12 cellular contexts compared by ENCODE assay signal in genomic region chr19:54882758-54883157, GRCh38. TPM values are rescaled to one million over a fixed set of nuclear protein-coding genes. Genes with fewer than 3 reads are reported as not detected.
DNase-seq lines count a peak whose midpoint lies in the region; ATAC-seq, FAIRE-seq and TF ChIP-seq lines count a peak whose summit lies in the region.
"Had no signal": no experiment of that assay in that cellular context is flagged by ENCODE, and none has a peak within 500 bp of the region (broad histone marks: within the 10 kb centered on the region; RNA-seq: fewer than 3 reads in every experiment).

No MANE protein-coding gene starts in this region.

- H3K27ac Mint-ChIP-seq in H9 = no peak overlapping the region; a peak in 1 of 7 replicates
- no peak overlapping the region for H3K27ac Mint-ChIP-seq in glutamatergic neuron (ENCODE audit: unreplicated experiment)
- no peak overlapping the region for H3K27ac Mint-ChIP-seq in mesothelial cell of epicardium

- H3T11ph ChIP-seq in H9 (ENCODE audit: low read length) = no peak overlapping the region

- no CpG with 5 or more reads among the region's 7 CpGs for WGBS in H9 (ENCODE audit: extremely low coverage, insufficient read length, low lambda C conversion rate)
- WGBS in HepG2 (ENCODE audit: low lambda C conversion rate) = 41% methylated on average over 7 of the region's 7 CpGs

- H2AFZ ChIP-seq in H9 (ENCODE audit: low read length) (no peak overlapping the region), HepG2 (ENCODE audit: low read length) (no peak overlapping the region)

- H3K36me3 Mint-ChIP-seq in H9 (ENCODE audit: insufficient read depth in 1 of 3, low read depth in 3 of 3) = peaks cover 0 to 5% (median 0%) of the 10 kb centered on the region in 3 experiments; a peak in 3 of 7 replicates
- no peaks in the 10 kb centered on the region for H3K36me3 Mint-ChIP-seq in glutamatergic neuron (ENCODE audit: unreplicated experiment)
- H3K36me3 Mint-ChIP-seq in mesothelial cell of epicardium = no peaks in the 10 kb centered on the region

- H3K23ac ChIP-seq in H9 (ENCODE audit: insufficient read length, low read depth, low read length) = no peak overlapping the region

- no peak for TF ChIP-seq RAD21 in HepG2 (CRISPR knock-in tag; IDR thresholded peaks at IDR 0.05)

- peak; percentile 4 for FAIRE-seq in HepG2 (lab: Jason Lieb, UNC)
- FAIRE-seq: G401.6 had no signal

- no peaks in the 10 kb centered on the region for H3K9me3 ChIP-seq in H9 (ENCODE audit: control insufficient read depth, low read depth, low read length)
- H3K9me3 ChIP-seq in HepG2 (ENCODE audit: low read length) = no peaks in the 10 kb centered on the region
- no peaks in the 10 kb centered on the region for H3K9me3 ChIP-seq in colonic mucosa
- H3K9me3 ChIP-seq: breast epithelium had no signal

- H4K5ac ChIP-seq in H9 (ENCODE audit: insufficient read length, low read depth, low read length) = no peak overlapping the region

- no peak overlapping the region for H2BK12ac ChIP-seq in H9 (ENCODE audit: insufficient read length, low read depth, low read length)

- H3K27me3 ChIP-seq in H9 (ENCODE audit: insufficient read depth, low read length) (no peaks in the 10 kb centered on the region), HepG2 (ENCODE audit: control insufficient read depth in 1 of 2, insufficient read depth in 2 of 2, low read length in 2 of 2) (peaks cover 4 to 8% of the 10 kb centered on the region in 2 experiments; a peak in 4 of 5 replicates), colonic mucosa (no peaks in the 10 kb centered on the region)

- no peaks in the 10 kb centered on the region for H3K23me2 ChIP-seq in H9 (ENCODE audit: insufficient read length, low read depth, low read length, poor library complexity, severe bottlenecking)

- peaks cover 7 to 94% of the 10 kb centered on the region in 2 experiments for H3K9me3 Mint-ChIP-seq in H9
- no peaks in the 10 kb centered on the region for H3K9me3 Mint-ChIP-seq in glutamatergic neuron (ENCODE audit: unreplicated experiment)
- H3K9me3 Mint-ChIP-seq in mesothelial cell of epicardium = no peaks in the 10 kb centered on the region

- ATAC-seq in HepG2 = peak; percentile 53; the same call in 2 of the 3 replicates

- H3K79me2 ChIP-seq in H9 (ENCODE audit: insufficient read depth, low read length) (no peaks in the 10 kb centered on the region), HepG2 (ENCODE audit: insufficient read depth, low read length) (no peaks in the 10 kb centered on the region)

- no peak overlapping the region for H3K4me3 Mint-ChIP-seq in H9
- no peak overlapping the region for H3K4me3 Mint-ChIP-seq in glutamatergic neuron (ENCODE audit: unreplicated experiment)
- no peak overlapping the region for H3K4me3 Mint-ChIP-seq in mesothelial cell of epicardium

- CTCF ChIA-PET in HepG2 (lab: Yijun Ruan, JAX; ENCODE audit: low intra/inter-chr PET ratio, low total read pairs) = no interaction called here

- H3K36me3 ChIP-seq in HepG2 (replicated peaks in 1 of 2; ENCODE audit: control insufficient read depth in 1 of 2, insufficient read depth in 2 of 2, low read length in 2 of 2) (no peaks in the 10 kb centered on the region), colonic mucosa (no peaks in the 10 kb centered on the region)
- H3K36me3 ChIP-seq: breast epithelium had no signal

- no peak overlapping the region for H3K18ac ChIP-seq in H9 (ENCODE audit: insufficient read length, low read depth, low read length)

- H3K56ac ChIP-seq in H9 (ENCODE audit: insufficient read length, low read depth, low read length) = no peak overlapping the region

- H3K4me2 ChIP-seq in H9 (ENCODE audit: insufficient read depth, insufficient read length, low read length) = no peak overlapping the region
- H3K4me2 ChIP-seq in HepG2 (ENCODE audit: low read depth, low read length) = no peak overlapping the region; the same call in 1 of the 2 replicates

- TF ChIP-seq CTCF in H9 (conservative IDR thresholded peaks at IDR 0.05) (peak; percentile 25; the same call in 2 of the 3 replicates), HepG2 (CRISPR knock-in tag; IDR thresholded peaks at IDR 0.05) (no peak), glutamatergic neuron (IDR thresholded peaks at IDR 0.05; ENCODE audit: partially characterized antibody, unreplicated experiment) (no peak), mesothelial cell of epicardium (IDR thresholded peaks at IDR 0.05; ENCODE audit: unreplicated experiment) (no peak), colonic mucosa (IDR thresholded peaks at IDR 0.05) (no peak)

- H2BK15ac ChIP-seq in H9 (ENCODE audit: low read depth, low read length) = no peak overlapping the region

- H4K20me1 ChIP-seq in H9 (ENCODE audit: control insufficient read depth, insufficient read depth, insufficient read length) (no peaks in the 10 kb centered on the region), HepG2 (ENCODE audit: insufficient read depth, low read length) (no peaks in the 10 kb centered on the region)

- no peak overlapping the region for H2BK20ac ChIP-seq in H9 (ENCODE audit: low read depth, low read length, poor library complexity, severe bottlenecking)

- H3K79me1 ChIP-seq in H9 (ENCODE audit: insufficient read depth, low read depth, low read length, poor library complexity, severe bottlenecking) = no peaks in the 10 kb centered on the region

- H4K91ac ChIP-seq in H9 (ENCODE audit: insufficient read length, low read depth, low read length) = no peak overlapping the region

- peak; percentile 10 for DNase-seq in DMS 273 (lab: John Stamatoyannopoulos, UW; ENCODE audit: unreplicated experiment)
- no peak for DNase-seq in DMS 273 treated with DMSO at 0.1 percent for 48 hours (lab: John Stamatoyannopoulos, UW)
- no peak for DNase-seq in H9
- DNase-seq in RKO (ENCODE audit: low spot score) = peak; percentile 9
- peak; percentile 12 for DNase-seq in HepG2 (ENCODE audit: low spot score)
- no peak for DNase-seq in glutamatergic neuron
- no peak for DNase-seq in mesothelial cell of epicardium (ENCODE audit: low spot score in 2 of 2, unreplicated experiment in 2 of 2)
- no peak for DNase-seq in colonic mucosa
- DNase-seq: islet precursor cell had no signal

- H3K27me3 Mint-ChIP-seq in H9 (ENCODE audit: low read depth) = peaks cover 34% of the 10 kb centered on the region
- peaks cover 2% of the 10 kb centered on the region for H3K27me3 Mint-ChIP-seq in glutamatergic neuron (ENCODE audit: unreplicated experiment)
- peaks cover 33% of the 10 kb centered on the region for H3K27me3 Mint-ChIP-seq in mesothelial cell of epicardium (ENCODE audit: low read depth)

- no peak for TF ChIP-seq POLR2A in HepG2 (IDR thresholded peaks at IDR 0.05; ENCODE audit: insufficient read depth in 1 of 2, low read depth in 2 of 2, low read length in 2 of 2)

- TF ChIP-seq EP300 in HepG2 (IDR thresholded peaks at IDR 0.05; ENCODE audit: low read depth in 2 of 2, low read length in 2 of 2) (no peak), HepG2 (CRISPR knock-in tag; IDR thresholded peaks at IDR 0.05; ENCODE audit: borderline replicate concordance) (no peak)

- H3K4me3 ChIP-seq in HepG2 (replicated peaks in 1 of 3; ENCODE audit: insufficient read depth in 1 of 3, low read depth in 2 of 3, low read length in 3 of 3) (no peak overlapping the region), colonic mucosa (no peak overlapping the region)
- H3K4me3 ChIP-seq: breast epithelium had no signal

- H3K4me1 ChIP-seq in H9 (ENCODE audit: insufficient read depth, low read length) (no peaks in the 10 kb centered on the region), HepG2 (ENCODE audit: insufficient read depth, low read length) (no peaks in the 10 kb centered on the region), colonic mucosa (no peaks in the 10 kb centered on the region)
- H3K4me1 ChIP-seq: breast epithelium had no signal

- intact Hi-C loops in HepG2 (cut with micrococcal nuclease; ENCODE audit: unreplicated experiment) (loop anchor here (5.0 kb wide), 1 partner anchor 250 kb away; no protein-coding TSS in a partner anchor), colonic mucosa (cut with DNase I) (no loop called here)

- H3K4ac ChIP-seq in H9 (ENCODE audit: low read depth, low read length) = no peak overlapping the region

- POLR2A ChIA-PET in HepG2 (lab: Yijun Ruan, JAX) = no interaction called here

- H3K14ac ChIP-seq in H9 (ENCODE audit: insufficient read depth, low read length) = no peak overlapping the region

- H4K8ac ChIP-seq in H9 (replicated peaks; ENCODE audit: insufficient read length, low read depth, low read length) = no peak overlapping the region

- in situ Hi-C loops in HepG2 (cut with HindIII; ENCODE audit: extremely low pct_ligation_motif_present, low pct_unique_long_range_greater_than_20kb) = no loop called here

- H3K4me1 Mint-ChIP-seq in H9 (peaks cover 0 to 10% of the 10 kb centered on the region in 2 experiments; a peak in 2 of 4 replicates), glutamatergic neuron (ENCODE audit: low read depth, unreplicated experiment) (no peaks in the 10 kb centered on the region), mesothelial cell of epicardium (peaks cover 3% of the 10 kb centered on the region)

- H2BK5ac ChIP-seq in H9 (ENCODE audit: insufficient read length, low read length) = no peak overlapping the region

- H2AK5ac ChIP-seq in H9 (ENCODE audit: insufficient read length, low read length) = no peak overlapping the region

- no peak overlapping the region for H2BK120ac ChIP-seq in H9 (ENCODE audit: low read depth, low read length, poor library complexity, severe bottlenecking)

- no TSS peak for BruUV-seq in HepG2 (replicated peaks; lab: Mats Ljungman, UMichigan)

- H3K9ac ChIP-seq in H9 (ENCODE audit: extremely low read depth, insufficient read length, low read length) = no peak overlapping the region
- H3K9ac ChIP-seq in HepG2 (ENCODE audit: insufficient read depth, low read depth, low read length) = no peak overlapping the region
- H3K9ac ChIP-seq in colonic mucosa (ENCODE audit: low read depth in 2 of 2, low read length in 2 of 2) = no peak overlapping the region

- H3K27ac ChIP-seq in H9 (ENCODE audit: insufficient read length, low read depth, low read length) (no peak overlapping the region), HepG2 (ENCODE audit: extremely low read length, insufficient read depth, low read length) (no peak overlapping the region), colonic mucosa (no peak overlapping the region)
- H3K27ac ChIP-seq: breast epithelium had no signal

RNA-seq across cellular contexts. Expression of gene FCAR, which starts 8.7 kb away (rescaled TPM):
- not detected in 2 replicates for total RNA-seq in H9 (2021)
- total RNA-seq in HepG2 (2016; rRNA removed; fragmentation: Illumina TruSeq; extraction: Trizol) = not detected in 2 replicates
- total RNA-seq in HepG2 (2016; cell fraction: cytosol; rRNA removed; fragmentation: Illumina TruSeq; extraction: Trizol; ENCODE audit: low read depth) = not detected in 2 replicates
- not detected in 2 replicates for total RNA-seq in HepG2 (2016; cell fraction: insoluble cytoplasmic fraction; rRNA removed; fragmentation: Illumina TruSeq; extraction: Trizol)
- total RNA-seq in HepG2 (2016; cell fraction: membrane; rRNA removed; fragmentation: Illumina TruSeq; extraction: Trizol) = not detected in 2 replicates
- not detected in 2 replicates for total RNA-seq in HepG2 (2016; cell fraction: nucleus; rRNA removed; fragmentation: Illumina TruSeq; extraction: Trizol)
- polyA plus RNA-seq in HepG2 (2011; rRNA removed) = not detected in 2 replicates
- not detected in 2 replicates for polyA plus RNA-seq in HepG2 (2011; cell fraction: cytosol; rRNA removed)
- not detected in 2 replicates for polyA plus RNA-seq in HepG2 (2011; cell fraction: nucleus; rRNA removed)
- not detected in 2 replicates for polyA plus RNA-seq in HepG2 (2012)
- not detected in 2 replicates for polyA plus RNA-seq in HepG2 (2016; cell fraction: cytosol; fragmentation: Illumina TruSeq; extraction: Trizol; ENCODE audit: low read depth)
- polyA plus RNA-seq in HepG2 (2016; cell fraction: insoluble cytoplasmic fraction; fragmentation: Illumina TruSeq; extraction: Trizol; ENCODE audit: low read depth) = not detected in 2 replicates
- polyA plus RNA-seq in HepG2 (2016; cell fraction: membrane; fragmentation: Illumina TruSeq; extraction: Trizol; ENCODE audit: low read depth) = not detected in 2 replicates
- not detected in 2 replicates for polyA plus RNA-seq in HepG2 (2016; cell fraction: nucleus; fragmentation: Illumina TruSeq; extraction: Trizol; ENCODE audit: insufficient read depth, low read depth)
- not detected in 2 replicates for polyA minus RNA-seq in HepG2 (2011; rRNA and poly(A)+ RNA removed; ENCODE audit: low replicate concordance)
- not detected in 2 replicates for polyA minus RNA-seq in HepG2 (2011; cell fraction: cytosol; rRNA and poly(A)+ RNA removed)
- polyA minus RNA-seq in HepG2 (2011; cell fraction: nucleus; rRNA and poly(A)+ RNA removed) = not detected in 2 replicates
- total RNA-seq in glutamatergic neuron (ENCODE audit: unreplicated experiment) = not detected
- total RNA-seq in mesothelial cell of epicardium = not detected in 3 replicates
- total RNA-seq in colonic mucosa = under 1 TPM in 1 of 2 donors, not detected in 1; 0.88 TPM
- total RNA-seq: fibroblast of lung had no signal
- polyA plus RNA-seq: fibroblast of lung had no signal

RNA-seq across cellular contexts. Expression of gene NCR1, which starts 23.2 kb away (rescaled TPM):
- total RNA-seq in H9 (2021) (1.4 and 2.0 TPM in 2 replicates), HepG2 (2016; rRNA removed; fragmentation: Illumina TruSeq; extraction: Trizol) (not detected in 2 replicates), glutamatergic neuron (ENCODE audit: unreplicated experiment) (not detected), mesothelial cell of epicardium (not detected in 3 replicates), colonic mucosa (not detected)
- not detected in 2 replicates for total RNA-seq in HepG2 (2016; cell fraction: cytosol; rRNA removed; fragmentation: Illumina TruSeq; extraction: Trizol; ENCODE audit: low read depth)
- total RNA-seq in HepG2 (2016; cell fraction: insoluble cytoplasmic fraction; rRNA removed; fragmentation: Illumina TruSeq; extraction: Trizol) = not detected in 2 replicates
- not detected in 2 replicates for total RNA-seq in HepG2 (2016; cell fraction: membrane; rRNA removed; fragmentation: Illumina TruSeq; extraction: Trizol)
- not detected in 2 replicates for total RNA-seq in HepG2 (2016; cell fraction: nucleus; rRNA removed; fragmentation: Illumina TruSeq; extraction: Trizol)
- not detected in 2 replicates for polyA plus RNA-seq in HepG2 (2011; rRNA removed)
- not detected in 2 replicates for polyA plus RNA-seq in HepG2 (2011; cell fraction: cytosol; rRNA removed)
- polyA plus RNA-seq in HepG2 (2011; cell fraction: nucleus; rRNA removed) = not detected in 2 replicates
- polyA plus RNA-seq in HepG2 (2012) = not detected in 2 replicates
- not detected in 2 replicates for polyA plus RNA-seq in HepG2 (2016; cell fraction: cytosol; fragmentation: Illumina TruSeq; extraction: Trizol; ENCODE audit: low read depth)
- polyA plus RNA-seq in HepG2 (2016; cell fraction: insoluble cytoplasmic fraction; fragmentation: Illumina TruSeq; extraction: Trizol; ENCODE audit: low read depth) = not detected in 2 replicates
- polyA plus RNA-seq in HepG2 (2016; cell fraction: membrane; fragmentation: Illumina TruSeq; extraction: Trizol; ENCODE audit: low read depth) = not detected in 2 replicates
- not detected in 2 replicates for polyA plus RNA-seq in HepG2 (2016; cell fraction: nucleus; fragmentation: Illumina TruSeq; extraction: Trizol; ENCODE audit: insufficient read depth, low read depth)
- not detected in 2 replicates for polyA minus RNA-seq in HepG2 (2011; rRNA and poly(A)+ RNA removed; ENCODE audit: low replicate concordance)
- not detected in 2 replicates for polyA minus RNA-seq in HepG2 (2011; cell fraction: cytosol; rRNA and poly(A)+ RNA removed)
- not detected in 2 replicates for polyA minus RNA-seq in HepG2 (2011; cell fraction: nucleus; rRNA and poly(A)+ RNA removed)
- total RNA-seq: fibroblast of lung had no signal
- polyA plus RNA-seq: fibroblast of lung had no signal

RNA-seq across cellular contexts. Expression of gene KIR3DL2, which starts 32.5 kb away (rescaled TPM):
- not detected in 2 replicates for total RNA-seq in H9 (2021)
- total RNA-seq in HepG2 (2016; rRNA removed; fragmentation: Illumina TruSeq; extraction: Trizol) = not detected in 2 replicates
- not detected in 2 replicates for total RNA-seq in HepG2 (2016; cell fraction: cytosol; rRNA removed; fragmentation: Illumina TruSeq; extraction: Trizol; ENCODE audit: low read depth)
- total RNA-seq in HepG2 (2016; cell fraction: insoluble cytoplasmic fraction; rRNA removed; fragmentation: Illumina TruSeq; extraction: Trizol) = not detected in 2 replicates
- total RNA-seq in HepG2 (2016; cell fraction: membrane; rRNA removed; fragmentation: Illumina TruSeq; extraction: Trizol) = not detected in 2 replicates
- not detected in 2 replicates for total RNA-seq in HepG2 (2016; cell fraction: nucleus; rRNA removed; fragmentation: Illumina TruSeq; extraction: Trizol)
- polyA plus RNA-seq in HepG2 (2011; rRNA removed) = not detected in 2 replicates
- not detected in 2 replicates for polyA plus RNA-seq in HepG2 (2011; cell fraction: cytosol; rRNA removed)
- polyA plus RNA-seq in HepG2 (2011; cell fraction: nucleus; rRNA removed) = not detected in 2 replicates
- polyA plus RNA-seq in HepG2 (2012) = not detected in 2 replicates
- not detected in 2 replicates for polyA plus RNA-seq in HepG2 (2016; cell fraction: cytosol; fragmentation: Illumina TruSeq; extraction: Trizol; ENCODE audit: low read depth)
- not detected in 2 replicates for polyA plus RNA-seq in HepG2 (2016; cell fraction: insoluble cytoplasmic fraction; fragmentation: Illumina TruSeq; extraction: Trizol; ENCODE audit: low read depth)
- not detected in 2 replicates for polyA plus RNA-seq in HepG2 (2016; cell fraction: membrane; fragmentation: Illumina TruSeq; extraction: Trizol; ENCODE audit: low read depth)
- not detected in 2 replicates for polyA plus RNA-seq in HepG2 (2016; cell fraction: nucleus; fragmentation: Illumina TruSeq; extraction: Trizol; ENCODE audit: insufficient read depth, low read depth)
- polyA minus RNA-seq in HepG2 (2011; rRNA and poly(A)+ RNA removed; ENCODE audit: low replicate concordance) = not detected in 2 replicates
- polyA minus RNA-seq in HepG2 (2011; cell fraction: cytosol; rRNA and poly(A)+ RNA removed) = not detected in 2 replicates
- polyA minus RNA-seq in HepG2 (2011; cell fraction: nucleus; rRNA and poly(A)+ RNA removed) = not detected in 2 replicates
- not detected for total RNA-seq in glutamatergic neuron (ENCODE audit: unreplicated experiment)
- not detected in 3 replicates for total RNA-seq in mesothelial cell of epicardium
- not detected for total RNA-seq in colonic mucosa
- total RNA-seq: breast epithelium, fibroblast of lung had no signal
- polyA plus RNA-seq: fibroblast of lung had no signal

RNA-seq across cellular contexts. Expression of gene KIR2DS4, which starts 50.3 kb away (rescaled TPM):
- not detected in 2 replicates for total RNA-seq in H9 (2021)
- not detected in 2 replicates for total RNA-seq in HepG2 (2016; rRNA removed; fragmentation: Illumina TruSeq; extraction: Trizol)
- total RNA-seq in HepG2 (2016; cell fraction: cytosol; rRNA removed; fragmentation: Illumina TruSeq; extraction: Trizol; ENCODE audit: low read depth) = not detected in 2 replicates
- total RNA-seq in HepG2 (2016; cell fraction: insoluble cytoplasmic fraction; rRNA removed; fragmentation: Illumina TruSeq; extraction: Trizol) = not detected in 2 replicates
- total RNA-seq in HepG2 (2016; cell fraction: membrane; rRNA removed; fragmentation: Illumina TruSeq; extraction: Trizol) = not detected in 2 replicates
- not detected in 2 replicates for total RNA-seq in HepG2 (2016; cell fraction: nucleus; rRNA removed; fragmentation: Illumina TruSeq; extraction: Trizol)
- not detected in 2 replicates for polyA plus RNA-seq in HepG2 (2011; rRNA removed)
- polyA plus RNA-seq in HepG2 (2011; cell fraction: cytosol; rRNA removed) = not detected in 2 replicates
- not detected in 2 replicates for polyA plus RNA-seq in HepG2 (2011; cell fraction: nucleus; rRNA removed)
- not detected in 2 replicates for polyA plus RNA-seq in HepG2 (2012)
- polyA plus RNA-seq in HepG2 (2016; cell fraction: cytosol; fragmentation: Illumina TruSeq; extraction: Trizol; ENCODE audit: low read depth) = not detected in 2 replicates
- polyA plus RNA-seq in HepG2 (2016; cell fraction: insoluble cytoplasmic fraction; fragmentation: Illumina TruSeq; extraction: Trizol; ENCODE audit: low read depth) = not detected in 2 replicates
- not detected in 2 replicates for polyA plus RNA-seq in HepG2 (2016; cell fraction: membrane; fragmentation: Illumina TruSeq; extraction: Trizol; ENCODE audit: low read depth)
- polyA plus RNA-seq in HepG2 (2016; cell fraction: nucleus; fragmentation: Illumina TruSeq; extraction: Trizol; ENCODE audit: insufficient read depth, low read depth) = not detected in 2 replicates
- not detected in 2 replicates for polyA minus RNA-seq in HepG2 (2011; rRNA and poly(A)+ RNA removed; ENCODE audit: low replicate concordance)
- not detected in 2 replicates for polyA minus RNA-seq in HepG2 (2011; cell fraction: cytosol; rRNA and poly(A)+ RNA removed)
- polyA minus RNA-seq in HepG2 (2011; cell fraction: nucleus; rRNA and poly(A)+ RNA removed) = not detected in 2 replicates
- not detected for total RNA-seq in glutamatergic neuron (ENCODE audit: unreplicated experiment)
- not detected in 3 replicates for total RNA-seq in mesothelial cell of epicardium
- total RNA-seq in colonic mucosa = not detected
- total RNA-seq: breast epithelium, fibroblast of lung had no signal
- polyA plus RNA-seq: fibroblast of lung had no signal

Comparison
In these comparisons a context has a peak if more than half of its experiments do, and no peak if none do; other contexts are left out.
1. DNase-seq: peak in DMS 273 (single experiment), RKO (single experiment) and HepG2 (single experiment); none in DMS 273 treated with DMSO at 0.1 percent for 48 hours (single experiment), H9 (single experiment), glutamatergic neuron (single experiment), mesothelial cell of epicardium (0 of 2) and colonic mucosa (single experiment).